ENCODE assay signal across 9 cellular contexts in the genomic region with DNA sequence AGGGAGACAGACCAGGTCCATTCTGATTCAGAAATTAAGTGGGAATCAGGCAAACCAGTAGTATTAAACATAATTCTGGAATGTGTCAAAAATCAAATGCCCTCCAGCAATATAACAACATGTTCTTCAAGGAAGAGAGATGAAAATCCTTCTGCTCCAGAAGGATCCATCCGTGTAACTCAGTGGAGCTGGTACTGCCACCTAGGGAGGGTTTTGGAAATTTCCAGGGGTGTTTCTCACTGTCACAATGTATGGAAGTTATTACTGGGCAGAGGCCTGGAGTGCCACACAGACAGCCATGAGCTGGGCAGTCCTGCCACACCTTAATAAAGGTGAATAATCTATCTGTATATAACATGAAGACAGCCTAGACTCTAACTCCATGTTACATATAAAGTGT.
DNase-seq lines count a peak whose midpoint lies in the region; ATAC-seq and TF ChIP-seq lines count a peak whose summit lies in the region.
"Had no signal": no experiment of that assay in that cellular context is flagged by ENCODE, and none has a peak within 500 bp of the region (broad histone marks: within the 10 kb centered on the region; RNA-seq: fewer than 3 reads in every experiment).

No MANE protein-coding gene starts in this region.

- CTCF ChIA-PET in SK-N-SH (lab: Yijun Ruan, JAX) = interaction anchor here (0.6 to 3.2 kb wide), 10 partner anchors 11 to 460 kb away, joined by 3 to 9 read pairs (median 3); no protein-coding TSS in a partner anchor
- CTCF ChIA-PET in GM10248 (lab: Yijun Ruan, JAX) = interaction anchor here (1.5 kb wide), 1 partner anchor 12 kb away, joined by 3 read pairs; no protein-coding TSS in a partner anchor

- H3K4me3 ChIP-seq in left ventricle myocardium inferior (no peak overlapping the region), SK-N-SH (ENCODE audit: low read depth in 2 of 2, low read length in 1 of 2) (no peak overlapping the region), fibroblast of the aortic adventitia (ENCODE audit: low read depth, low read length) (no peak overlapping the region)
- H3K4me3 ChIP-seq: HAP-1 had no signal

- H3K79me2 ChIP-seq in SK-N-SH (ENCODE audit: insufficient read depth) = no peaks in the 10 kb centered on the region

- no peak overlapping the region for H3K4me2 ChIP-seq in SK-N-SH

- H3K9me3 ChIP-seq in left ventricle myocardium inferior (replicated peaks) (no peaks in the 10 kb centered on the region), SK-N-SH (no peaks in the 10 kb centered on the region)
- H3K9me3 ChIP-seq: HAP-1 had no signal

- H4K20me1 ChIP-seq in SK-N-SH (ENCODE audit: insufficient read depth) = no peaks in the 10 kb centered on the region

- H3F3A ChIP-seq in SK-N-SH (replicated peaks; ENCODE audit: insufficient read depth) = no peaks in the 10 kb centered on the region

- no peak overlapping the region for H3K9ac ChIP-seq in SK-N-SH

- no peak overlapping the region for H2AFZ ChIP-seq in SK-N-SH (ENCODE audit: low read depth)

- no peaks in the 10 kb centered on the region for H3K9me2 ChIP-seq in SK-N-SH

- H3K27ac ChIP-seq in left ventricle myocardium inferior (replicated peaks) = no peak overlapping the region
- H3K27ac ChIP-seq in SK-N-SH (ENCODE audit: low read depth in 2 of 2, low read length in 1 of 2) = no peak overlapping the region

- TF ChIP-seq RAD21 in SK-N-SH (IDR thresholded peaks at IDR 0.05; ENCODE audit: low read length) = peak; percentile 55

- POLR2A ChIA-PET in SK-N-SH (lab: Yijun Ruan, JAX) (no interaction called here), GM10248 (lab: Yijun Ruan, JAX) (no interaction called here)

- intact Hi-C loops in left ventricle myocardium inferior (cut with micrococcal nuclease) = no loop called here
- intact Hi-C loops in left cardiac atrium (cut with DNase I) = no loop called here

- ATAC-seq in left cardiac atrium = no peak

- no peaks in the 10 kb centered on the region for H3K36me3 ChIP-seq in left ventricle myocardium inferior
- no peaks in the 10 kb centered on the region for H3K36me3 ChIP-seq in SK-N-SH (replicated peaks in 1 of 2; ENCODE audit: control insufficient read depth in 1 of 2, insufficient read depth in 2 of 2, low read length in 1 of 2)
- H3K36me3 ChIP-seq: HAP-1 had no signal

- H3K4me1 ChIP-seq in left ventricle myocardium inferior (peaks cover 39% of the 10 kb centered on the region), SK-N-SH (ENCODE audit: control insufficient read depth in 1 of 2, insufficient read depth in 2 of 2, low read depth in 1 of 2, low read length in 1 of 2) (no peaks in the 10 kb centered on the region)

- DNase-seq in left ventricle myocardium inferior (no peak), left cardiac atrium (no peak), SK-N-SH (peak; percentile 54), fibroblast of the aortic adventitia (ENCODE audit: low read depth) (peak; percentile 43), ureter (ENCODE audit: low spot score) (peak; percentile 17), NCI-H1105 (lab: John Stamatoyannopoulos, UW) (no peak), GM10248 (ENCODE audit: extremely low spot score) (no peak)
- no peak for DNase-seq in activated CD4-positive, CD25-positive, alpha-beta regulatory T cell (lab: John Stamatoyannopoulos, UW)

- TF ChIP-seq CTCF in left ventricle myocardium inferior (IDR thresholded peaks at IDR 0.05; ENCODE audit: borderline replicate concordance) (peak; percentile 43), SK-N-SH (IDR thresholded peaks at IDR 0.05) (peak; percentile 64), fibroblast of the aortic adventitia (IDR thresholded peaks at IDR 0.05; ENCODE audit: insufficient read depth, low read length) (peak; percentile 62), GM10248 (IDR thresholded peaks at IDR 0.05; ENCODE audit: control extremely low read depth, extremely low read depth, low read depth, missing control alignments) (no peak)

- no peak for TF ChIP-seq EP300 in SK-N-SH (IDR thresholded peaks at IDR 0.05; ENCODE audit: borderline replicate concordance in 1 of 2, low read depth in 1 of 2, low read length in 1 of 2)

- 20% methylated on average over 1 of the region's 1 CpG for WGBS in SK-N-SH (ENCODE audit: low lambda C conversion rate)

- H3K27me3 ChIP-seq in left ventricle myocardium inferior (ENCODE audit: low read depth) = no peaks in the 10 kb centered on the region
- no peaks in the 10 kb centered on the region for H3K27me3 ChIP-seq in SK-N-SH (ENCODE audit: insufficient read depth)

TF ChIP-seq in SK-N-SH, 30 proteins besides CTCF, POLR2A, EP300 and RAD21:
- no peak for TF ChIP-seq TAF1 (IDR thresholded peaks at IDR 0.05; ENCODE audit: borderline replicate concordance, low read depth, low read length)
- peak; percentile 26; the same call in 1 of the 2 replicates for TF ChIP-seq SMC3 (IDR thresholded peaks at IDR 0.05; ENCODE audit: low read depth, low read length)

Comparison
In these comparisons a context has a peak if more than half of its experiments do, and no peak if none do; other contexts are left out.
1. DNase-seq: peak in SK-N-SH (single experiment), fibroblast of the aortic adventitia (single experiment) and ureter (single experiment); none in left ventricle myocardium inferior (single experiment), left cardiac atrium (single experiment), NCI-H1105 (single experiment), GM10248 (single experiment) and activated CD4-positive, CD25-positive, alpha-beta regulatory T cell (0 of 4).